Comparison of ENCODE assay signal across 29 cellular contexts in the genomic region with DNA sequence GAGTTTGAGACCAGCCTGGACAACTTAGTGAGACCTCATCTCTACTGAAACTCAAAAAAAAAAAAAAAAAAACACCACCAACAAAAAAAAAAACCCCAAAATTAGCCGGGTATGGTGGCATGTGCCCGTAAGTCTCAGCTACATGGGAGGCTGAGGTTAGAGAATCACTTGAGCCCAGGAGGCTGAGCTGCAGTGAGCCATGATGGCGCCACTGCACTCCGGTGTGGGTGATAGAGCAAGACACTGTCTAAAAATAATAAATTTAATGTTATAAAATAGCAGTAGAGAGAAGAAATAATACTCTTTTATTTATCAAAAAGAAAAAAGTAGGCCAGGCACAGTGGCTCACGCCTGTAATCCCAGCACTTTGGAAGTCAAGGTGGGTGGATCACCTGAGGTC.
"Had no signal": no experiment of that assay in that cellular context is flagged by ENCODE, and none has a peak within 500 bp of the region (broad histone marks: within the 10 kb centered on the region; RNA-seq: fewer than 3 reads in every experiment).

No MANE protein-coding gene starts in this region.

- H3K9me3 ChIP-seq: stomach, suprapubic skin, testis, thoracic aorta, thyroid gland, tibial artery, tibial nerve, transverse colon, upper lobe of left lung, upper lobe of right lung, uterus, vagina had no signal

- H3K27ac Mint-ChIP-seq: stimulated activated effector memory CD8-positive, alpha-beta T cell treated with anti-CD3 and anti-CD28 coated beads, Interleukin-12 subunit alpha, Interleukin-12 subunit beta, amount 100 ng/mL, for 72 hours; stimulated activated memory B cell treated with anti-CD40 and anti-IgM and Interleukin-4, amounts not matched to agents 10 μg/mL and 1 μg/mL and 100 μg/mL, for 72 hours; stimulated activated naive B cell treated with anti-CD40 and anti-IgM and Interleukin-4, amounts not matched to agents 10 μg/mL and 1 μg/mL and 100 μg/mL, for 72 hours; stimulated activated naive CD8-positive, alpha-beta T cell treated with anti-CD3 and anti-CD28 coated beads, Interleukin-15, Interleukin-2, amounts not matched to agents 100 ng/mL and 50 ng/mL, for 24 hours; type B pancreatic cell had no signal

- H3K36me3 ChIP-seq: thyroid gland, transverse colon, uterus, vagina had no signal

- H3K4me3 ChIP-seq: stomach, suprapubic skin, testis, thoracic aorta, thyroid gland, tibial artery, tibial nerve, transverse colon, upper lobe of left lung, upper lobe of right lung, uterus, vagina had no signal

- ATAC-seq: stimulated activated effector memory CD8-positive, alpha-beta T cell treated with anti-CD3 and anti-CD28 coated beads, Interleukin-12 subunit alpha, Interleukin-12 subunit beta, amount 100 ng/mL, for 72 hours; stimulated activated memory B cell treated with anti-CD40 and anti-IgM and Interleukin-4, amounts not matched to agents 10 μg/mL and 1 μg/mL and 100 μg/mL, for 72 hours; stimulated activated naive B cell treated with anti-CD40 and anti-IgM and Interleukin-4, amounts not matched to agents 10 μg/mL and 1 μg/mL and 100 μg/mL, for 72 hours; stimulated activated naive CD8-positive, alpha-beta T cell treated with anti-CD3 and anti-CD28 coated beads, Interleukin-15, amount 100 ng/mL, for 72 hours; stimulated activated naive CD8-positive, alpha-beta T cell treated with anti-CD3 and anti-CD28 coated beads, Interleukin-15, Interleukin-2, amounts not matched to agents 100 U/mL and 50 U/mL, for 24 hours; upper lobe of right lung had no signal

- H3K4me1 ChIP-seq: stomach, testis, thyroid gland, tibial artery, tibial nerve, transverse colon, upper lobe of left lung, upper lobe of right lung, uterus, vagina had no signal

- H3K4me3 Mint-ChIP-seq: stimulated activated effector memory CD8-positive, alpha-beta T cell treated with anti-CD3 and anti-CD28 coated beads, Interleukin-12 subunit alpha, Interleukin-12 subunit beta, amount 100 ng/mL, for 72 hours; stimulated activated memory B cell treated with anti-CD40 and anti-IgM and Interleukin-4, amounts not matched to agents 10 μg/mL and 1 μg/mL and 100 μg/mL, for 72 hours; stimulated activated naive B cell treated with anti-CD40 and anti-IgM and Interleukin-4, amounts not matched to agents 10 μg/mL and 1 μg/mL and 100 μg/mL, for 72 hours; stimulated activated naive CD8-positive, alpha-beta T cell treated with anti-CD3 and anti-CD28 coated beads, Interleukin-15, amount 100 ng/mL, for 72 hours; stimulated activated naive CD8-positive, alpha-beta T cell treated with anti-CD3 and anti-CD28 coated beads, Interleukin-15, Interleukin-2, amounts not matched to agents 100 ng/mL and 50 ng/mL, for 24 hours; type B pancreatic cell had no signal

- H3K27ac ChIP-seq: stomach, suprapubic skin, testis, thoracic aorta, thyroid gland, tibial artery, tibial nerve, transverse colon, upper lobe of left lung, upper lobe of right lung, uterus, vagina had no signal

- H3K27me3 ChIP-seq: stomach, suprapubic skin, testis, thyroid gland, tibial artery, tibial nerve, transverse colon, upper lobe of left lung, upper lobe of right lung, uterus, vagina had no signal

- H3K27me3 Mint-ChIP-seq: stimulated activated memory B cell treated with anti-CD40 and anti-IgM and Interleukin-4, amounts not matched to agents 10 μg/mL and 1 μg/mL and 100 μg/mL, for 72 hours; stimulated activated naive B cell treated with anti-CD40 and anti-IgM and Interleukin-4, amounts not matched to agents 10 μg/mL and 1 μg/mL and 100 μg/mL, for 72 hours; stimulated activated naive CD8-positive, alpha-beta T cell treated with anti-CD3 and anti-CD28 coated beads, Interleukin-15, amount 100 ng/mL, for 72 hours; stimulated activated naive CD8-positive, alpha-beta T cell treated with anti-CD3 and anti-CD28 coated beads, Interleukin-15, Interleukin-2, amounts not matched to agents 100 ng/mL and 50 ng/mL, for 24 hours; type B pancreatic cell had no signal

- DNase-seq: stimulated activated CD4-positive, alpha-beta T cell treated with anti-CD3 and anti-CD28 coated beads, Interleukin-2, amount 100 ng/mL, for 48 hours; stimulated activated CD4-positive, alpha-beta T cell treated with anti-CD3 and anti-CD28 coated beads, Interleukin-4, amount 100 ng/mL, for 1 hour; stimulated activated CD4-positive, alpha-beta T cell treated with anti-CD3 and anti-CD28 coated beads, Interleukin-4, amount 100 ng/mL, for 24 hours; stimulated activated CD4-positive, alpha-beta T cell treated with anti-CD3 and anti-CD28 coated beads, Interleukin-4, amount 100 ng/mL, for 4 hours; stimulated activated CD8-positive, alpha-beta memory T cell treated with anti-CD3 and anti-CD28 coated beads, Interleukin-4, amount 100 ng/mL, for 48 hours; stimulated activated naive B cell treated with anti-CD40 and anti-IgM and Interleukin-4, amounts not matched to agents 10 μg/mL and 1 μg/mL and 100 μg/mL, for 72 hours; stimulated activated naive CD4-positive, alpha-beta T cell; stimulated activated naive CD4-positive, alpha-beta T cell treated with Interleukin-2 at 50 U/mL for 16 hours; stimulated activated naive CD8-positive, alpha-beta T cell treated with anti-CD3 and anti-CD28 coated beads, Interleukin-15, amount 100 ng/mL, for 72 hours; stimulated activated naive CD8-positive, alpha-beta T cell treated with anti-CD3 and anti-CD28 coated beads, Interleukin-15, Interleukin-2, amounts not matched to agents 100 U/mL and 50 U/mL, for 24 hours; stomach; substantia nigra; testis; thyroid gland; tibial artery; transverse colon; trophoblast cell; upper lobe of left lung; upper lobe of right lung; uterus had no signal

- FAIRE-seq: urothelium cell line had no signal

- H3K4me1 Mint-ChIP-seq: stimulated activated effector memory CD8-positive, alpha-beta T cell treated with anti-CD3 and anti-CD28 coated beads, Interleukin-12 subunit alpha, Interleukin-12 subunit beta, amount 100 ng/mL, for 72 hours; stimulated activated memory B cell treated with anti-CD40 and anti-IgM and Interleukin-4, amounts not matched to agents 10 μg/mL and 1 μg/mL and 100 μg/mL, for 72 hours; stimulated activated naive B cell treated with anti-CD40 and anti-IgM and Interleukin-4, amounts not matched to agents 10 μg/mL and 1 μg/mL and 100 μg/mL, for 72 hours; stimulated activated naive CD8-positive, alpha-beta T cell treated with anti-CD3 and anti-CD28 coated beads, Interleukin-15, amount 100 ng/mL, for 72 hours had no signal
